1 cellular context compared by ENCODE assay signal in genomic region chr1:50430010-50430405, GRCh38.
TF ChIP-seq lines count a peak whose summit lies in the region.

No MANE protein-coding gene starts in this region.

TF ChIP-seq in endothelial cell of umbilical vein, 7 proteins besides CTCF, POLR2A, EP300 and RAD21:
- TF ChIP-seq MYC (IDR thresholded peaks at IDR 0.05; ENCODE audit: low read depth, low read length): no peak
